ENCODE assay signal across 1 cellular context in the genomic region with DNA sequence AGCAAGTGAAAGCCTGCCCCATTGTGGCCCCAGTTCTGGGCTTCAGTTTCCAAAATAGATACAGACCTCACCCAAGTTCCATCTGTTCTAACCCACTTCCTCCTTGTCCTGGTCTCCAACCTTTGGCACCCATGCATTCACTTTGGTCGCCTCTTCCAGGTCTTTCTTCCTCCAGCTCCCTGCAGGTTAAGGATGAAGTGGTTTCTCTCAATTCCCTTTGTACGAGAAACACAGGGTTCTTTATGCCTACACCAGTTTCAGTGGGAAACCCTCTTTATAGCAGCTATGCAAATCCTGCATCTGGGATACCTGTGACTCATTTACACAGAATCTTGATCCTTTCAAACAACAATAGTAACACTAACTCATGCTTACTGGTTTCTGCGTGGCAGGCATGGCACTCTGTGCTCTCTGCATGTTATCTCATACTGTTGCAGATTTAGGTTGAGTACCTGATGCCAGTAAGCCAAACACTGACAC.
TF ChIP-seq lines count a peak whose summit lies in the region.

No MANE protein-coding gene starts in this region.

TF ChIP-seq in WTC11, 78 proteins besides CTCF, POLR2A, EP300 and RAD21 (continued from another document):
- TF ChIP-seq ARID4B (CRISPR knock-in tag; IDR thresholded peaks at IDR 0.05; ENCODE audit: borderline replicate concordance), result no peak
- TF ChIP-seq JAZF1 (CRISPR knock-in tag; IDR thresholded peaks at IDR 0.05), result no peak
- TF ChIP-seq SMAD3 (CRISPR knock-in tag; IDR thresholded peaks at IDR 0.05; ENCODE audit: borderline replicate concordance), result no peak
- no peak for TF ChIP-seq RELA (CRISPR knock-in tag; IDR thresholded peaks at IDR 0.05; ENCODE audit: borderline replicate concordance)
- TF ChIP-seq, protein P1, sequence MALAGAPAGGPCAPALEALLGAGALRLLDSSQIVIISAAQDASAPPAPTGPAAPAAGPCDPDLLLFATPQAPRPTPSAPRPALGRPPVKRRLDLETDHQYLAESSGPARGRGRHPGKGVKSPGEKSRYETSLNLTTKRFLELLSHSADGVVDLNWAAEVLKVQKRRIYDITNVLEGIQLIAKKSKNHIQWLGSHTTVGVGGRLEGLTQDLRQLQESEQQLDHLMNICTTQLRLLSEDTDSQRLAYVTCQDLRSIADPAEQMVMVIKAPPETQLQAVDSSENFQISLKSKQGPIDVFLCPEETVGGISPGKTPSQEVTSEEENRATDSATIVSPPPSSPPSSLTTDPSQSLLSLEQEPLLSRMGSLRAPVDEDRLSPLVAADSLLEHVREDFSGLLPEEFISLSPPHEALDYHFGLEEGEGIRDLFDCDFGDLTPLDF (CRISPR knock-in tag; IDR thresholded peaks at IDR 0.05), result no peak
- TF ChIP-seq FOXK1 (CRISPR knock-in tag; IDR thresholded peaks at IDR 0.05), result no peak
- TF ChIP-seq ZNF232 (CRISPR knock-in tag; IDR thresholded peaks at IDR 0.05), result no peak
- TF ChIP-seq TP53 (CRISPR knock-in tag; IDR thresholded peaks at IDR 0.05), result no peak
- no peak for TF ChIP-seq NFE2L1 (CRISPR knock-in tag; IDR thresholded peaks at IDR 0.05)
- TF ChIP-seq GTF2I (CRISPR knock-in tag; conservative IDR thresholded peaks at IDR 0.05), result no peak
